9 cellular contexts compared by ENCODE assay signal in genomic region chr18:31555971-31556747, GRCh38. TPM values are rescaled to one million over a fixed set of nuclear protein-coding genes. Genes with fewer than 3 reads are reported as not detected.
DNase-seq lines count a peak whose midpoint lies in the region; ATAC-seq and TF ChIP-seq lines count a peak whose summit lies in the region.
"Had no signal": no experiment of that assay in that cellular context is flagged by ENCODE, and none has a peak within 500 bp of the region (broad histone marks: within the 10 kb centered on the region; RNA-seq: fewer than 3 reads in every experiment).

No MANE protein-coding gene starts in this region.

- H3K27me3 Mint-ChIP-seq in MCF 10A (ENCODE audit: insufficient read depth, unreplicated experiment) = no peaks in the 10 kb centered on the region

- peaks cover 6% of the 10 kb centered on the region for H3K4me1 Mint-ChIP-seq in MCF 10A (ENCODE audit: insufficient read depth, unreplicated experiment)

- peak overlapping the region; percentile 12 for H3K4me3 ChIP-seq in OCI-LY7 (ENCODE audit: low read depth, low read length, poor library complexity, severe bottlenecking)

- CTCF ChIA-PET in OCI-LY7 (lab: Charles Lee; ENCODE audit: unreplicated experiment) (no interaction called here), MCF 10A (lab: Yijun Ruan, JAX) (interaction anchor here (0.5 to 4.0 kb wide), 35 partner anchors 9 to 589 kb away, joined by 3 to 52 read pairs (median 4); no protein-coding TSS in a partner anchor)

- no peak for ATAC-seq in HG02938 (IDR thresholded peaks at IDR 0.05; ENCODE audit: unreplicated experiment)

- peak overlapping the region; percentile 11 for H3K27ac ChIP-seq in OCI-LY7 (ENCODE audit: low read depth, low read length, poor library complexity, severe bottlenecking)

- no peaks in the 10 kb centered on the region for H3K9me3 ChIP-seq in OCI-LY7 (ENCODE audit: low read length)

- H3K9me2 ChIP-seq in OCI-LY7 (ENCODE audit: insufficient read depth, low read length) = no peaks in the 10 kb centered on the region

- peak; percentile 86 for TF ChIP-seq CTCF in OCI-LY7 (conservative IDR thresholded peaks at IDR 0.05; ENCODE audit: low read length)
- peak; percentile 76 for TF ChIP-seq CTCF in MCF 10A (IDR thresholded peaks at IDR 0.05; ENCODE audit: unreplicated experiment)

- no peaks in the 10 kb centered on the region for H3K36me3 Mint-ChIP-seq in MCF 10A (ENCODE audit: insufficient read depth, unreplicated experiment)
- H3K36me3 Mint-ChIP-seq: activated naive CD8-positive, alpha-beta T cell treated with anti-CD3 and anti-CD28 coated beads, Interleukin-2, amount 10 ng/mL, durations not matched to agents 7 days and 5 days had no signal

- H3K4me3 Mint-ChIP-seq in MCF 10A (ENCODE audit: unreplicated experiment) = no peak overlapping the region
- H3K4me3 Mint-ChIP-seq: activated naive CD8-positive, alpha-beta T cell treated with anti-CD3 and anti-CD28 coated beads, Interleukin-2, amount 10 ng/mL, durations not matched to agents 7 days and 5 days had no signal

- peak overlapping the region; percentile 45; the same call in 1 of the 2 replicates for H3K4me2 ChIP-seq in OCI-LY7 (ENCODE audit: low read length)

- peaks cover 8% of the 10 kb centered on the region for H3K4me1 ChIP-seq in OCI-LY7 (ENCODE audit: insufficient read depth, low read length, poor library complexity, severe bottlenecking)

- H3K9me3 Mint-ChIP-seq in MCF 10A (ENCODE audit: unreplicated experiment) = no peaks in the 10 kb centered on the region
- H3K9me3 Mint-ChIP-seq: activated naive CD8-positive, alpha-beta T cell treated with anti-CD3 and anti-CD28 coated beads, Interleukin-2, amount 10 ng/mL, durations not matched to agents 7 days and 5 days had no signal

- intact Hi-C loops in OCI-LY7 (cut with micrococcal nuclease; ENCODE audit: unreplicated experiment) (loop anchor here (1.0 to 10.0 kb wide), 5 partner anchors 66 to 419 kb away; partner anchors contain the start of gene B4GALT6), MCF 10A (cut with micrococcal nuclease) (loop anchor here (1.0 to 5.0 kb wide), 6 partner anchors 166 to 586 kb away; no protein-coding TSS in a partner anchor)

- H3K36me3 ChIP-seq in OCI-LY7 (ENCODE audit: insufficient read depth, low read length) = no peaks in the 10 kb centered on the region

- POLR2A ChIA-PET in OCI-LY7 (lab: Charles Lee) (interaction anchor here (0.6 to 0.7 kb wide), 2 partner anchors 168 to 178 kb away, joined by 3 read pairs; no protein-coding TSS in a partner anchor), MCF 10A (lab: Yijun Ruan, JAX) (interaction anchor here (0.5 to 2.4 kb wide), 3 partner anchors 81 to 166 kb away, joined by 3 to 11 read pairs (median 3); no protein-coding TSS in a partner anchor)

- peak overlapping the region; percentile 98 for H2AFZ ChIP-seq in OCI-LY7 (ENCODE audit: low read length)

- H4K20me1 ChIP-seq in OCI-LY7 (ENCODE audit: insufficient read depth, low read length) = no peaks in the 10 kb centered on the region

- no peak overlapping the region for H3K27ac Mint-ChIP-seq in MCF 10A (ENCODE audit: low read depth, unreplicated experiment)
- H3K27ac Mint-ChIP-seq: activated naive CD8-positive, alpha-beta T cell treated with anti-CD3 and anti-CD28 coated beads, Interleukin-2, amount 10 ng/mL, durations not matched to agents 7 days and 5 days had no signal

- no TSS peak for BruUV-seq in OCI-LY7 (replicated peaks; lab: Mats Ljungman, UMichigan)
- BruUV-seq in MCF 10A (replicated peaks; lab: Mats Ljungman, UMichigan) = no TSS peak

- DNase-seq in DMS153 (lab: John Stamatoyannopoulos, UW) (peak; percentile 38), GM19240 (ENCODE audit: insufficient read length, low spot score) (peak; percentile 21), HT1080 (ENCODE audit: low read depth) (peak; percentile 69), OCI-LY7 (ENCODE audit: low spot score) (peak; percentile 69), MCF 10A (ENCODE audit: unreplicated experiment) (peak; percentile 77), inferior parietal cortex (ENCODE audit: extremely low spot score) (peak; percentile 88)
- peak; percentile 12 for DNase-seq in stimulated activated CD4-positive, alpha-beta T cell treated with anti-CD3 and anti-CD28 coated beads, Interleukin-1b, Interleukin-23, amount 100 ng/mL, for 48 hours
- DNase-seq: activated naive CD8-positive, alpha-beta T cell treated with anti-CD3 and anti-CD28 coated beads, Interleukin-2, amount 10 ng/mL, durations not matched to agents 7 days and 5 days had no signal

- H3K79me2 ChIP-seq in OCI-LY7 (ENCODE audit: insufficient read depth, low read depth, low read length) = no peaks in the 10 kb centered on the region

RNA-seq across cellular contexts. Expression of gene TTR, which starts 35.5 kb away (rescaled TPM):
- total RNA-seq in HT1080 (2014; rRNA removed; shearing (Covaris generic)) = not detected in 2 replicates
- not detected in 2 replicates for polyA plus RNA-seq in HT1080 (2015; cell fraction: cytosol; rRNA removed)
- polyA plus RNA-seq in HT1080 (2015; cell fraction: nucleus; rRNA removed) = not detected in 2 replicates
- not detected in 2 replicates for total RNA-seq in OCI-LY7 (2014; rRNA removed; shearing (Covaris generic))
- total RNA-seq in OCI-LY7 (2022) (not detected in 2 replicates), MCF 10A (2022) (not detected in 2 replicates)
- total RNA-seq: activated naive CD8-positive, alpha-beta T cell treated with anti-CD3 and anti-CD28 coated beads, Interleukin-2, amount 10 ng/mL, durations not matched to agents 7 days and 5 days had no signal

RNA-seq across cellular contexts. Expression of gene DSG2, which starts 58.2 kb away (rescaled TPM):
- total RNA-seq in HT1080 (2014; rRNA removed; shearing (Covaris generic)) = 25.1 and 30.0 TPM in 2 replicates
- 47.8 and 65.7 TPM in 2 replicates for polyA plus RNA-seq in HT1080 (2015; cell fraction: cytosol; rRNA removed)
- polyA plus RNA-seq in HT1080 (2015; cell fraction: nucleus; rRNA removed) = 94.6 and 103 TPM in 2 replicates
- total RNA-seq in OCI-LY7 (2014; rRNA removed; shearing (Covaris generic)) = not detected in 2 replicates
- total RNA-seq in OCI-LY7 (2022) (not detected in 2 replicates), MCF 10A (2022) (106 and 134 TPM in 2 replicates)

Comparison
In these comparisons a context has a peak if more than half of its experiments do, and no peak if none do; other contexts are left out.
1. DNase-seq: peak in every context shown above with its lines; median percentile 88 in inferior parietal cortex; 77 in MCF 10A; 69 in HT1080; 69 in OCI-LY7; 38 in DMS153; 21 in GM19240; 12 in stimulated activated CD4-positive, alpha-beta T cell treated with anti-CD3 and anti-CD28 coated beads, Interleukin-1b, Interleukin-23, amount 100 ng/mL, for 48 hours.
2. RNA of gene DSG2, which starts 58.2 kb away (total RNA-seq): 106 to 134 TPM in MCF 10A and 25.1 to 30.0 TPM in HT1080; not detected in OCI-LY7; every median in the first group is over 10 times any median in the second.